Comparison of ENCODE assay signal across 9 cellular contexts in genomic region chr20:36065427-36065998, GRCh38.
DNase-seq lines count a peak whose midpoint lies in the region; ATAC-seq and TF ChIP-seq lines count a peak whose summit lies in the region.
"Had no signal": no experiment of that assay in that cellular context is flagged by ENCODE, and none has a peak within 500 bp of the region (broad histone marks: within the 10 kb centered on the region; RNA-seq: fewer than 3 reads in every experiment).

No MANE protein-coding gene starts in this region.

- H3K9ac ChIP-seq in iPS-20b (ENCODE audit: low read depth, low read length) = no peak overlapping the region

- intact Hi-C loops in spleen (cut with DNase I; ENCODE audit: low total_unique reads) = no loop called here

- H3K4me1 Mint-ChIP-seq in activated naive CD8-positive, alpha-beta T cell treated with anti-CD3 and anti-CD28 coated beads for 36 hours = peaks cover 4% of the 10 kb centered on the region

- H3K36me3 ChIP-seq in iPS-20b (ENCODE audit: insufficient read depth, low read depth, low read length) = no peaks in the 10 kb centered on the region
- no peaks in the 10 kb centered on the region for H3K36me3 ChIP-seq in spleen

- no peak for DNase-seq in HFF-Myc (ENCODE audit: extremely low read depth, low read depth)
- DNase-seq in activated naive CD8-positive, alpha-beta T cell treated with anti-CD3 and anti-CD28 coated beads for 36 hours = no peak
- DNase-seq in spleen = no peak
- no peak for DNase-seq in Ammon's horn (ENCODE audit: low spot score)
- DNase-seq: activated effector memory CD4-positive, alpha-beta T cell treated with anti-CD3 and anti-CD28 coated beads, Interleukin-2, amount 50 U/mL, for 16 hours had no signal

- H3K4me1 ChIP-seq in iPS-20b (ENCODE audit: insufficient read depth, low read length) (peaks cover 3% of the 10 kb centered on the region; the same call in 1 of the 2 replicates), spleen (peaks cover 4 to 29% (median 21%) of the 10 kb centered on the region in 6 donors)

- H3K9me3 Mint-ChIP-seq in activated naive CD8-positive, alpha-beta T cell treated with anti-CD3 and anti-CD28 coated beads for 36 hours = no peaks in the 10 kb centered on the region

- H3K4me3 Mint-ChIP-seq in activated naive CD8-positive, alpha-beta T cell treated with anti-CD3 and anti-CD28 coated beads for 36 hours = peak overlapping the region; percentile 81

- H3K4me3 ChIP-seq in HFF-Myc (replicated peaks; ENCODE audit: low read depth, low read length) = peak overlapping the region; percentile 48
- H3K4me3 ChIP-seq in iPS-20b (ENCODE audit: low read length) = peak overlapping the region; percentile 75; the same call in 1 of the 2 replicates
- H3K4me3 ChIP-seq in spleen = peak overlapping the region; percentile 36 to 80 (median 62)

- H3K27me3 ChIP-seq in iPS-20b (ENCODE audit: insufficient read depth, low read length) (peaks cover 39% of the 10 kb centered on the region), spleen (replicated peaks in 1 of 7) (peaks cover 0 to 6% (median 0%) of the 10 kb centered on the region in 7 donors)

- no peak for TF ChIP-seq POLR2A in spleen (IDR thresholded peaks at IDR 0.05)

- WGBS in spleen, 5 donors = 57 to 85% (median 60%) methylated on average over 14 to 24 of the region's 24 CpGs

- no peaks in the 10 kb centered on the region for H3K36me3 Mint-ChIP-seq in activated naive CD8-positive, alpha-beta T cell treated with anti-CD3 and anti-CD28 coated beads for 36 hours

- H3K27ac ChIP-seq in iPS-20b (ENCODE audit: low read length) = no peak overlapping the region
- peak overlapping the region; percentile 68 to 92 (median 84) for H3K27ac ChIP-seq in spleen

- no peak overlapping the region for H3K27ac Mint-ChIP-seq in activated naive CD8-positive, alpha-beta T cell treated with anti-CD3 and anti-CD28 coated beads for 36 hours

- ATAC-seq in HG02798 (IDR thresholded peaks at IDR 0.05; ENCODE audit: poor library complexity, unreplicated experiment) (no peak), HG03571 (IDR thresholded peaks at IDR 0.05; ENCODE audit: unreplicated experiment) (no peak), HG03520 (IDR thresholded peaks at IDR 0.05; ENCODE audit: unreplicated experiment) (no peak)

- TF ChIP-seq CTCF in HFF-Myc (IDR thresholded peaks at IDR 0.05; ENCODE audit: low read depth, low read length, missing control alignments) = no peak
- TF ChIP-seq CTCF in spleen (IDR thresholded peaks at IDR 0.05 in 8 of 11, conservative IDR thresholded peaks at IDR 0.05 in 3 of 11) = no peak

- no peaks in the 10 kb centered on the region for H3K9me3 ChIP-seq in iPS-20b (ENCODE audit: insufficient read depth, low read depth, low read length)
- peaks cover 0 to 5% (median 0%) of the 10 kb centered on the region in 8 donors for H3K9me3 ChIP-seq in spleen

- peaks cover 5% of the 10 kb centered on the region for H3K27me3 Mint-ChIP-seq in activated naive CD8-positive, alpha-beta T cell treated with anti-CD3 and anti-CD28 coated beads for 36 hours
